Comparison of ENCODE assay signal across 9 cellular contexts in genomic region chr1:1299686-1300351, GRCh38. TPM values are rescaled to one million over a fixed set of nuclear protein-coding genes. Genes with fewer than 3 reads are reported as not detected.
DNase-seq lines count a peak whose midpoint lies in the region; ATAC-seq and TF ChIP-seq lines count a peak whose summit lies in the region.
"Had no signal": no experiment of that assay in that cellular context is flagged by ENCODE, and none has a peak within 500 bp of the region (broad histone marks: within the 10 kb centered on the region; RNA-seq: fewer than 3 reads in every experiment).

No MANE protein-coding gene starts in this region.

- H3K36me3 ChIP-seq in A673 (ENCODE audit: insufficient read depth, low read length, poor library complexity, severe bottlenecking) (no peaks in the 10 kb centered on the region), GM06990 (ENCODE audit: control insufficient read depth, insufficient read depth, low read length) (no peaks in the 10 kb centered on the region), testis (ENCODE audit: low read depth, missing control alignments) (no peaks in the 10 kb centered on the region)

- intact Hi-C loops in A673 (cut with micrococcal nuclease; ENCODE audit: unreplicated experiment) = loop anchor here (10.0 kb wide), 1 partner anchor 275 kb away; the partner anchor contains the start of gene AGRN
- intact Hi-C loops in testis (cut with DNase I; ENCODE audit: low total_unique reads) = no loop called here

- TF ChIP-seq POLR2A in testis (IDR thresholded peaks at IDR 0.05) = no peak

- H3K4me3 ChIP-seq in A673 (ENCODE audit: low read depth, low read length, poor library complexity, severe bottlenecking) = no peak overlapping the region
- no peak overlapping the region for H3K4me3 ChIP-seq in GM06990 (replicated peaks; ENCODE audit: low read depth, low read length)
- no peak overlapping the region for H3K4me3 ChIP-seq in fibroblast of villous mesenchyme (ENCODE audit: low read depth, low read length)
- H3K4me3 ChIP-seq in testis = no peak overlapping the region

- 86 to 92% methylated on average over 21 to 22 of the region's 22 CpGs for WGBS in testis, 2 donors

- CTCF ChIA-PET in A673 (lab: Charles Lee) = no interaction called here
- CTCF ChIA-PET in RWPE1 (lab: Yijun Ruan, JAX) = interaction anchor here (0.6 to 1.5 kb wide), 4 partner anchors 8 to 184 kb away, joined by 3 to 7 read pairs (median 4); partner anchors contain the start of gene C1orf159

- H3K27me3 ChIP-seq in A673 (replicated peaks; ENCODE audit: insufficient read depth, low read depth, low read length, poor library complexity) (no peaks in the 10 kb centered on the region), GM06990 (replicated peaks; ENCODE audit: control insufficient read depth, insufficient read depth, low read length) (no peaks in the 10 kb centered on the region), testis (no peaks in the 10 kb centered on the region)

- no TSS peak for BruUV-seq in A673 (replicated peaks; lab: Mats Ljungman, UMichigan)

- H3K27ac ChIP-seq in A673 (ENCODE audit: low read depth, low read length, poor library complexity, severe bottlenecking) = no peak overlapping the region
- H3K27ac ChIP-seq in RWPE1 = peak overlapping the region; percentile 100
- no peak overlapping the region for H3K27ac ChIP-seq in testis

- no peak for DNase-seq in A673 (ENCODE audit: low spot score)
- DNase-seq in GM06990 (ENCODE audit: extremely low read depth, insufficient read length) = no peak
- no peak for DNase-seq in RWPE1 (ENCODE audit: low spot score)
- no peak for DNase-seq in fibroblast of villous mesenchyme (ENCODE audit: low read depth)
- DNase-seq in NCI-H187 treated with DMSO at 0.1 percent for 48 hours (lab: John Stamatoyannopoulos, UW) = no peak
- no peak for DNase-seq in testis
- DNase-seq in stimulated activated CD4-positive, alpha-beta T cell treated with anti-CD3 and anti-CD28 coated beads, Interleukin-4, amount 100 ng/mL, for 24 hours = no peak
- DNase-seq: NK-92 treated with Interleukin-12 subunit alpha and Interleukin-12 subunit beta, amount 100 ng/mL, for 24 hours had no signal

- peak; percentile 48 for TF ChIP-seq CTCF in A673 (conservative IDR thresholded peaks at IDR 0.05; ENCODE audit: low read depth, low read length)
- peak; percentile 66 for TF ChIP-seq CTCF in GM06990 (IDR thresholded peaks at IDR 0.05; ENCODE audit: insufficient read depth, low read length, poor library complexity, severe bottlenecking)
- peak; percentile 39 for TF ChIP-seq CTCF in RWPE1 (conservative IDR thresholded peaks at IDR 0.05; ENCODE audit: low read depth)
- peak; percentile 32 for TF ChIP-seq CTCF in fibroblast of villous mesenchyme (IDR thresholded peaks at IDR 0.05; ENCODE audit: insufficient read depth, low read depth, low read length)
- no peak for TF ChIP-seq CTCF in testis (IDR thresholded peaks at IDR 0.05)

- POLR2A ChIA-PET in A673 (lab: Charles Lee; ENCODE audit: low non-redundant PET) = no interaction called here
- POLR2A ChIA-PET in RWPE1 (lab: Yijun Ruan, JAX; ENCODE audit: low non-redundant PET) = no interaction called here

- ATAC-seq in SK-N-SH treated with all-trans-retinoic acid at 6 μM for 48 hours = no peak

- H3K4me1 ChIP-seq in A673 (ENCODE audit: insufficient read depth, low read length, poor library complexity, severe bottlenecking) (peaks cover 11% of the 10 kb centered on the region), testis (peaks cover 8% of the 10 kb centered on the region)

- H3K9me3 ChIP-seq in A673 (ENCODE audit: low read depth, low read length, poor library complexity, severe bottlenecking) (no peaks in the 10 kb centered on the region), testis (no peaks in the 10 kb centered on the region)

TF ChIP-seq in SK-N-SH treated with all-trans-retinoic acid at 6 μM for 48 hours, 23 proteins besides CTCF, POLR2A, EP300 and RAD21:
- TF ChIP-seq ISL1 (CRISPR knock-in tag; IDR thresholded peaks at IDR 0.05) (no peak), CSDC2 (CRISPR knock-in tag; IDR thresholded peaks at IDR 0.05) (no peak), BACH2 (CRISPR knock-in tag; IDR thresholded peaks at IDR 0.05; ENCODE audit: borderline replicate concordance) (no peak), PATZ1 (CRISPR knock-in tag; IDR thresholded peaks at IDR 0.05; ENCODE audit: borderline replicate concordance) (no peak), TOX (CRISPR knock-in tag; IDR thresholded peaks at IDR 0.05; ENCODE audit: borderline replicate concordance) (no peak), SNAI2 (CRISPR knock-in tag; IDR thresholded peaks at IDR 0.05) (no peak), OSR1 (CRISPR knock-in tag; IDR thresholded peaks at IDR 0.05) (no peak), ZNF565 (CRISPR knock-in tag; conservative IDR thresholded peaks at IDR 0.05; ENCODE audit: low read depth) (no peak), CSRNP3 (CRISPR knock-in tag; IDR thresholded peaks at IDR 0.05) (no peak), TSHZ2 (CRISPR knock-in tag; IDR thresholded peaks at IDR 0.05) (no peak), TCF4 (CRISPR knock-in tag; IDR thresholded peaks at IDR 0.05; ENCODE audit: borderline replicate concordance) (no peak), ZFP3 (CRISPR knock-in tag; IDR thresholded peaks at IDR 0.05) (no peak), ZNF70 (CRISPR knock-in tag; IDR thresholded peaks at IDR 0.05) (no peak), ESRRG (CRISPR knock-in tag; IDR thresholded peaks at IDR 0.05) (no peak), ZC3H10 (CRISPR knock-in tag; IDR thresholded peaks at IDR 0.05) (no peak)
TF ChIP-seq in SK-N-SH treated with all-trans-retinoic acid at 6 μM for 48 hours: peak in this region for 0.

RNA-seq across cellular contexts. Expression of gene ACAP3, which starts 7.9 kb away (rescaled TPM):
- 67.6 and 71.9 TPM in 2 replicates for total RNA-seq in A673 (2021)
- total RNA-seq in fibroblast of villous mesenchyme = 43.2 and 54.8 TPM in 2 replicates
- 10 to 100 TPM; 53.0 to 62.7 TPM for total RNA-seq in testis
- 16.8 TPM for polyA plus RNA-seq in testis (ENCODE audit: insufficient read depth, low read depth, low replicate concordance)

RNA-seq across cellular contexts. Expression of gene PUSL1, which starts 8.6 kb away (rescaled TPM):
- total RNA-seq in A673 (2021) = 28.5 and 31.3 TPM in 2 replicates
- total RNA-seq in fibroblast of villous mesenchyme = 25.0 and 36.7 TPM in 2 replicates
- 10 to 100 TPM; 35.4 to 39.0 TPM for total RNA-seq in testis
- polyA plus RNA-seq in testis (ENCODE audit: insufficient read depth, low read depth, low replicate concordance) = 12.4 TPM

RNA-seq across cellular contexts. Expression of gene SCNN1D, which starts 19.6 kb away (rescaled TPM):
- 4.5 and 13.0 TPM in 2 replicates for total RNA-seq in A673 (2021)
- 0.86 and 0.97 TPM in 2 replicates for total RNA-seq in fibroblast of villous mesenchyme
- 10 to 100 TPM; 49.9 to 58.7 TPM for total RNA-seq in testis
- 21.0 TPM for polyA plus RNA-seq in testis (ENCODE audit: insufficient read depth, low read depth, low replicate concordance)

RNA-seq across cellular contexts. Expression of gene INTS11, which starts 24.6 kb away (rescaled TPM):
- 156 and 182 TPM in 2 replicates for total RNA-seq in A673 (2021)
- 57.9 and 61.2 TPM in 2 replicates for total RNA-seq in fibroblast of villous mesenchyme
- 100 to 1,000 TPM; 220 to 232 TPM for total RNA-seq in testis
- polyA plus RNA-seq in testis (ENCODE audit: insufficient read depth, low read depth, low replicate concordance) = 213 TPM

RNA-seq across cellular contexts. Expression of gene CPTP, which starts 24.8 kb away (rescaled TPM):
- total RNA-seq in A673 (2021) (17.0 and 20.8 TPM in 2 replicates), fibroblast of villous mesenchyme (11.7 and 13.2 TPM in 2 replicates), testis (10 to 100 TPM; 64.4 to 82.3 TPM)
- polyA plus RNA-seq in testis (ENCODE audit: insufficient read depth, low read depth, low replicate concordance) = 129 TPM

Comparison
In these comparisons a context has a peak if more than half of its experiments do, and no peak if none do; other contexts are left out.
1. CTCF ChIP-seq: peak in A673 (single experiment), GM06990 (single experiment), RWPE1 (single experiment) and fibroblast of villous mesenchyme (single experiment); none in testis (0 of 3).